Comparison of ENCODE assay signal across 8 cellular contexts in the genomic region with DNA sequence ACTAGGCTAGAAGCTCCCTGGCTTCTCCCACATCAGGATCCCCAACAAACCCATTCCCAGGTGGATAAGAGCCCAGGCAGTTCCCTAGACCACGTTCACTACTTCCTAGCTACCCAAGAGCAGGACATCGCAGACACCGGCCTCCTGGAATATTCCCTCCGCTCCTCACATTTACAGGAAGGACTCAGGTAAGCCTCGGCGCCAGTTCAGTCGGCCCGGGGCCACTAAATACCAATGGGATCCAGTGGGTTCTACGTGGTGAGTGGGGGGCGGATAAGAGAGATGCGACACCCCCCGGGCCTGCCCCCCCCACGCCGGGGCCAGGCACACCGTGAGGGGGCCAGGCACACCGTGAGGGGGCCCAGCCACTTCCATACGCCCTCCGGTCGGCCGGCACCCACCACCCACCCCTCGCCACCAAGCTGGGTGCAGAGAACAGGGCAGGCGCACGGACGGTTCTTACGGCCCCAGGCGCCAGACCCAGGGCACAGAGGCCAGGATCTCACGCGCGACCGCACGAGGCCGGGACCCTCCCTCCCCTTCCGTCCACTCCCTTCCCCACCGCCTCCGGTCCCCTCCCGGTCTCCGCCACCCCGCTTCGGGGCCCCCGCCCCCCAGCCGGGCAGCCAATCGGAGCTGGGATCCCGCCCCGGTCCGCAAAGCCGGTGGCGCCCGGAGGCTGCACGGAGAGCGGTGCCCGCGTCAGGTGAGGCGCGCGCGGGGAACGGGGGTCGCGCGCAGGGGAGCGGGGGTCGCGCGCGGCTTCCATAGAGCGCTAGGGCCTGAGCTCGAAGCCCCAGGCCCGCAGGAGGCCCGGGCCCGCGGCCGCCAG. TPM values are rescaled to one million over a fixed set of nuclear protein-coding genes. Genes with fewer than 3 reads are reported as not detected.
A peak's percentile ranks its signal among the peaks of the same experiment; 100 is the strongest.
DNase-seq lines count a peak whose midpoint lies in the region; ATAC-seq and TF ChIP-seq lines count a peak whose summit lies in the region.

A gene with protein sequence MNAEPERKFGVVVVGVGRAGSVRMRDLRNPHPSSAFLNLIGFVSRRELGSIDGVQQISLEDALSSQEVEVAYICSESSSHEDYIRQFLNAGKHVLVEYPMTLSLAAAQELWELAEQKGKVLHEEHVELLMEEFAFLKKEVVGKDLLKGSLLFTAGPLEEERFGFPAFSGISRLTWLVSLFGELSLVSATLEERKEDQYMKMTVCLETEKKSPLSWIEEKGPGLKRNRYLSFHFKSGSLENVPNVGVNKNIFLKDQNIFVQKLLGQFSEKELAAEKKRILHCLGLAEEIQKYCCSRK (plus strand): TSS at position 652 of the 832 bp plus-strand sequence. CDS start 12,479 bp downstream, outside the sequence.

- H3K4me3 ChIP-seq in Panc1 (ENCODE audit: low read depth in 2 of 2, low read length in 2 of 2) (peak within 1 kb of the TSS; percentile 75 to 83), foreskin fibroblast (ENCODE audit: low read depth in 1 of 2, low read length in 2 of 2) (peak within 1 kb of the TSS; percentile 56 to 58), neural progenitor cell (peak within 1 kb of the TSS; percentile 73), subcutaneous abdominal adipose tissue (ENCODE audit: low read depth in 1 of 5, low read length in 5 of 5) (peak within 1 kb of the TSS; percentile 73 to 85 (median 82))

- no TSS peak for BruUV-seq in Panc1 (replicated peaks; lab: Mats Ljungman, UMichigan)

- ATAC-seq in GM18519 (IDR thresholded peaks at IDR 0.05; ENCODE audit: low FRiP score, unreplicated experiment): peak; percentile 36
- peak; percentile 64 for ATAC-seq in HG03045 (IDR thresholded peaks at IDR 0.05; ENCODE audit: unreplicated experiment)
- ATAC-seq in Panc1: peak; percentile 91

- H3K4me2 ChIP-seq in neural progenitor cell: peak within 1 kb of the TSS; percentile 88

- no peaks in the 10 kb centered on the region for H3K9me3 ChIP-seq in Panc1 (ENCODE audit: control insufficient read depth, insufficient read depth, low read depth, low read length)
- H3K9me3 ChIP-seq in neural progenitor cell (ENCODE audit: low read depth): no peaks in the 10 kb centered on the region
- no peaks in the 10 kb centered on the region for H3K9me3 ChIP-seq in subcutaneous abdominal adipose tissue (ENCODE audit: control insufficient read depth in 5 of 5, low read length in 5 of 5)

- CTCF ChIA-PET in Panc1 (lab: Charles Lee): interaction anchor here (0.6 kb wide), 2 partner anchors 36 to 73 kb away, joined by 3 to 6 read pairs; no protein-coding TSS in a partner anchor

- H3K4me3 Mint-ChIP-seq in neural progenitor cell: peak within 1 kb of the TSS; percentile 89

- H3K27me3 ChIP-seq in Panc1 (ENCODE audit: control insufficient read depth, insufficient read depth, low read length): no peaks in the 10 kb centered on the region
- peaks cover 45% of the 10 kb centered on the region for H3K27me3 ChIP-seq in neural progenitor cell
- H3K27me3 ChIP-seq in subcutaneous abdominal adipose tissue (ENCODE audit: control insufficient read depth in 5 of 5, insufficient read depth in 4 of 5, low read length in 5 of 5): no peaks in the 10 kb centered on the region

- peaks cover 18% of the 10 kb centered on the region for H3F3A ChIP-seq in neural progenitor cell (ENCODE audit: low read depth)

- peaks cover 1% of the 10 kb centered on the region for H3K9me3 Mint-ChIP-seq in neural progenitor cell

- peaks cover 4% of the 10 kb centered on the region for H4K20me1 ChIP-seq in neural progenitor cell (ENCODE audit: low read depth)

- peaks cover 17% of the 10 kb centered on the region for H3K4me1 Mint-ChIP-seq in neural progenitor cell

- in situ Hi-C loops in ACHN (cut with HindIII; ENCODE audit: low pct_ligation_motif_present, low pct_unique_long_range_greater_than_20kb, low sequenced_read_pairs): no loop called here
- in situ Hi-C loops in Panc1 (cut with HindIII; ENCODE audit: low pct_unique_long_range_greater_than_20kb, low sequenced_read_pairs): no loop called here

- H3K36me3 Mint-ChIP-seq in neural progenitor cell: no peaks in the 10 kb centered on the region

- peaks cover 17% of the 10 kb centered on the region for H3K27me3 Mint-ChIP-seq in neural progenitor cell (ENCODE audit: insufficient read depth, low read depth)

- peaks cover 24% of the 10 kb centered on the region for H3K4me1 ChIP-seq in Panc1 (ENCODE audit: control insufficient read depth, insufficient read depth, low read length)
- H3K4me1 ChIP-seq in neural progenitor cell: peaks cover 7% of the 10 kb centered on the region
- H3K4me1 ChIP-seq in subcutaneous abdominal adipose tissue (ENCODE audit: control insufficient read depth in 5 of 5, insufficient read depth in 5 of 5, low read length in 5 of 5): peaks cover 0 to 37% (median 24%) of the 10 kb centered on the region in 5 donors

- H3K9ac ChIP-seq in neural progenitor cell: no peak within 1 kb of the TSS
- peak within 1 kb of the TSS; percentile 12 to 90 (median 87) for H3K9ac ChIP-seq in subcutaneous abdominal adipose tissue (ENCODE audit: low read length in 5 of 5)

- intact Hi-C loops in Panc1 (cut with micrococcal nuclease; ENCODE audit: unreplicated experiment): no loop called here

- H2AFZ ChIP-seq in neural progenitor cell (replicated peaks): peak within 1 kb of the TSS; percentile 94

- POLR2A ChIA-PET in Panc1 (lab: Charles Lee): interaction anchor here (0.6 to 1.0 kb wide), 2 partner anchors 33 to 176 kb away, joined by 4 to 7 read pairs; no protein-coding TSS in a partner anchor

- H3K27ac Mint-ChIP-seq in neural progenitor cell: no peak within 1 kb of the TSS

- H3K27ac ChIP-seq in Panc1 (ENCODE audit: low read length) (peak within 1 kb of the TSS; percentile 85), neural progenitor cell (no peak within 1 kb of the TSS), subcutaneous abdominal adipose tissue (ENCODE audit: low read depth, low read length) (peak within 1 kb of the TSS; percentile 69)

- TF ChIP-seq CTCF in Panc1 (IDR thresholded peaks at IDR 0.05): no peak
- no peak for TF ChIP-seq CTCF in foreskin fibroblast (IDR thresholded peaks at IDR 0.05; ENCODE audit: low read depth, low read length)
- TF ChIP-seq CTCF in neural progenitor cell (IDR thresholded peaks at IDR 0.05): no peak

- DNase-seq in ACHN (peak; percentile 76), Panc1 (ENCODE audit: low read depth, low spot score) (no peak), foreskin fibroblast (peak in 1 of 2 donors; percentile 76), neural progenitor cell (ENCODE audit: low spot score) (peak; percentile 82)
- DNase-seq in activated effector memory CD4-positive, alpha-beta T cell treated with Interleukin-2 at 50 U/mL for 16 hours: peak; percentile 58

- H3K79me2 ChIP-seq in neural progenitor cell (ENCODE audit: low read depth): peaks cover 5% of the 10 kb centered on the region

- H3K36me3 ChIP-seq in Panc1 (ENCODE audit: control insufficient read depth, insufficient read depth, low read length) (no peaks in the 10 kb centered on the region), neural progenitor cell (no peaks in the 10 kb centered on the region), subcutaneous abdominal adipose tissue (ENCODE audit: control insufficient read depth in 5 of 5, insufficient read depth in 5 of 5, low read length in 5 of 5) (no peaks in the 10 kb centered on the region)

RNA-seq across cellular contexts. Expression of the gene that starts here (rescaled TPM):
- total RNA-seq in Panc1 (2021; ENCODE audit: unreplicated experiment) (85.5 TPM), neural progenitor cell (ENCODE audit: low replicate concordance) (24.6 and 27.9 TPM in 2 replicates)
- 130 TPM for polyA plus RNA-seq in Panc1 (2012; ENCODE audit: insufficient read length)

Comparison
In these comparisons a context has a peak if more than half of its experiments do, and no peak if none do; other contexts are left out.
1. ATAC-seq: peak in every context shown above with its lines; median percentile 91 in Panc1; 64 in HG03045; 36 in GM18519.